19 cellular contexts compared by ENCODE assay signal in genomic region chr21:40662889-40663288, GRCh38.
DNase-seq lines count a peak whose midpoint lies in the region; ATAC-seq, FAIRE-seq and TF ChIP-seq lines count a peak whose summit lies in the region.
"Had no signal": no experiment of that assay in that cellular context is flagged by ENCODE, and none has a peak within 500 bp of the region (broad histone marks: within the 10 kb centered on the region; RNA-seq: fewer than 3 reads in every experiment).

No MANE protein-coding gene starts in this region.

- H3K36me3 ChIP-seq in HEK293 (ENCODE audit: control insufficient read depth in 2 of 2, insufficient read depth in 1 of 2, low read length in 2 of 2) (no peaks in the 10 kb centered on the region), H1 (ENCODE audit: control insufficient read depth in 2 of 4, insufficient read depth in 4 of 4, low read length in 3 of 4) (no peaks in the 10 kb centered on the region), upper lobe of right lung (no peaks in the 10 kb centered on the region), breast epithelium (no peaks in the 10 kb centered on the region)

- no peak for TF ChIP-seq CTCF in HEK293 (tag by site-specific recombination; IDR thresholded peaks at IDR 0.05)
- TF ChIP-seq CTCF in H1 (IDR thresholded peaks at IDR 0.05; ENCODE audit: control extremely low read depth in 1 of 3, insufficient read depth in 1 of 3, low read depth in 1 of 3, low read length in 3 of 3) = no peak
- no peak for TF ChIP-seq CTCF in upper lobe of right lung (IDR thresholded peaks at IDR 0.05)
- TF ChIP-seq CTCF in breast epithelium (IDR thresholded peaks at IDR 0.05) = no peak

- no peaks in the 10 kb centered on the region for H3K36me3 Mint-ChIP-seq in activated naive CD8-positive, alpha-beta T cell treated with anti-CD3 and anti-CD28 coated beads, Interleukin-2, amount 50 U/mL, for 24 hours (ENCODE audit: low read depth)
- no peaks in the 10 kb centered on the region for H3K36me3 Mint-ChIP-seq in activated naive CD8-positive, alpha-beta T cell treated with anti-CD3 and anti-CD28 coated beads for 36 hours
- H3K36me3 Mint-ChIP-seq: CD14-positive monocyte; CD4-positive, alpha-beta memory T cell; IgD-negative memory B cell had no signal

- no peak overlapping the region for H3K14ac ChIP-seq in H1 (ENCODE audit: insufficient read length)

- H3K4me3 Mint-ChIP-seq in activated naive CD8-positive, alpha-beta T cell treated with anti-CD3 and anti-CD28 coated beads, Interleukin-2, amount 50 U/mL, for 24 hours = no peak overlapping the region
- H3K4me3 Mint-ChIP-seq in activated naive CD8-positive, alpha-beta T cell treated with anti-CD3 and anti-CD28 coated beads for 36 hours = no peak overlapping the region
- H3K4me3 Mint-ChIP-seq: CD14-positive monocyte; CD4-positive, alpha-beta memory T cell; GM23338; IgD-negative memory B cell had no signal

- H3K23me2 ChIP-seq in H1 (ENCODE audit: low read depth, low read length) = no peaks in the 10 kb centered on the region

- H4K20me1 ChIP-seq in H1 (replicated peaks in 1 of 2; ENCODE audit: control insufficient read depth in 1 of 2, insufficient read depth in 2 of 2, low read length in 2 of 2) = no peaks in the 10 kb centered on the region

- peak overlapping the region; percentile 51 for H4K91ac ChIP-seq in H1 (replicated peaks; ENCODE audit: insufficient read length, low read length)

- no peak overlapping the region for H3K4ac ChIP-seq in H1 (replicated peaks; ENCODE audit: insufficient read length, low read depth, low read length)

- CTCF ChIA-PET in HEK293 (lab: Yijun Ruan, JAX) = interaction anchor here (0.7 kb wide), 1 partner anchor 40 kb away, joined by 3 read pairs; no protein-coding TSS in a partner anchor
- CTCF ChIA-PET in H1 (lab: Charles Lee; ENCODE audit: partially characterized antibody) = no interaction called here

- peaks cover 4% of the 10 kb centered on the region for H3K9me3 Mint-ChIP-seq in activated naive CD8-positive, alpha-beta T cell treated with anti-CD3 and anti-CD28 coated beads, Interleukin-2, amount 50 U/mL, for 24 hours
- no peaks in the 10 kb centered on the region for H3K9me3 Mint-ChIP-seq in activated naive CD8-positive, alpha-beta T cell treated with anti-CD3 and anti-CD28 coated beads for 36 hours

- TF ChIP-seq EP300 in H1 (IDR thresholded peaks at IDR 0.05; ENCODE audit: borderline replicate concordance in 1 of 2, low read depth in 2 of 2, low read length in 2 of 2) = no peak

- TF ChIP-seq POLR2A in H1 (IDR thresholded peaks at IDR 0.05; ENCODE audit: control extremely low read depth in 1 of 2, low read depth in 2 of 2, low read length in 2 of 2) = no peak
- no peak for TF ChIP-seq POLR2A in breast epithelium (IDR thresholded peaks at IDR 0.05)

- no peak overlapping the region for H2BK20ac ChIP-seq in H1 (ENCODE audit: low read length)

- peak overlapping the region; percentile 7; the same call in 1 of the 2 replicates for H2BK5ac ChIP-seq in H1 (ENCODE audit: low read depth, low read length)

- no peak overlapping the region for H3K4me2 ChIP-seq in H1 (ENCODE audit: insufficient read depth in 1 of 2, low read depth in 2 of 2, low read length in 2 of 2)
- H3K4me2 ChIP-seq: A549, GM23338 had no signal

- no peak for DNase-seq in activated naive CD8-positive, alpha-beta T cell treated with anti-CD3 and anti-CD28 coated beads, Interleukin-2, amount 50 U/mL, for 24 hours
- no peak for DNase-seq in activated naive CD8-positive, alpha-beta T cell treated with anti-CD3 and anti-CD28 coated beads for 36 hours
- DNase-seq in H1 (ENCODE audit: low read depth in 1 of 2, low spot score in 2 of 2) (no peak), upper lobe of right lung (no peak), C1 segment of cervical spinal cord (lab: John Stamatoyannopoulos, UW) (no peak), breast epithelium (ENCODE audit: low spot score in 2 of 2) (no peak)
- DNase-seq: AML-193; CD4-positive, alpha-beta memory T cell; DMS153; DMS79; GF-D8; H9; KBM-7 had no signal

- H3K27me3 ChIP-seq in H1 (replicated peaks in 1 of 4; ENCODE audit: control insufficient read depth in 3 of 4, extremely low read depth in 1 of 4, insufficient read depth in 3 of 4, low read length in 3 of 4) (no peaks in the 10 kb centered on the region), upper lobe of right lung (no peaks in the 10 kb centered on the region), breast epithelium (no peaks in the 10 kb centered on the region)

- no peak for TF ChIP-seq RAD21 in H1 (IDR thresholded peaks at IDR 0.05 in 1 of 2, conservative IDR thresholded peaks at IDR 0.05 in 1 of 2; ENCODE audit: low read depth in 2 of 2, low read length in 2 of 2)

- no peak overlapping the region for H2BK120ac ChIP-seq in H1 (replicated peaks; ENCODE audit: low read depth, low read length)

- H3K56ac ChIP-seq in H1 (replicated peaks; ENCODE audit: insufficient read length, low read depth, low read length) = no peak overlapping the region

- peak overlapping the region; percentile 84; the same call in 1 of the 2 replicates for H2BK15ac ChIP-seq in H1 (ENCODE audit: low read length)

- H3K9ac ChIP-seq in H1 (replicated peaks in 1 of 4; ENCODE audit: extremely low read depth in 1 of 4, low read depth in 3 of 4, low read length in 3 of 4) = no peak overlapping the region

- POLR2A ChIA-PET in HEK293 (lab: Yijun Ruan, JAX) = no interaction called here
- POLR2A ChIA-PET in H1 (lab: Charles Lee; ENCODE audit: partially characterized antibody) = no interaction called here

- H3K79me1 ChIP-seq in H1 (ENCODE audit: low read depth, low read length) = no peaks in the 10 kb centered on the region

- H3K18ac ChIP-seq in H1 (ENCODE audit: extremely low read depth, low read length) = no peak overlapping the region

- no peak overlapping the region for H3K4me3 ChIP-seq in HEK293 (ENCODE audit: low read depth, low read length)
- H3K4me3 ChIP-seq in H1 (ENCODE audit: extremely low read depth in 1 of 4, insufficient read depth in 2 of 4, low read depth in 3 of 4, low read length in 4 of 4) = no peak overlapping the region
- H3K4me3 ChIP-seq in upper lobe of right lung = no peak overlapping the region
- H3K4me3 ChIP-seq in breast epithelium = no peak overlapping the region
- H3K4me3 ChIP-seq: A549, GM23338 had no signal

- no peak overlapping the region for H3K27ac ChIP-seq in HEK293 (ENCODE audit: extremely low read depth, low read depth, low read length)
- H3K27ac ChIP-seq in H1 (ENCODE audit: low read depth, low read length) = no peak overlapping the region
- no peak overlapping the region for H3K27ac ChIP-seq in upper lobe of right lung
- no peak overlapping the region for H3K27ac ChIP-seq in breast epithelium
- H3K27ac ChIP-seq: 22Rv1, A549 had no signal

- H3K27me3 Mint-ChIP-seq in activated naive CD8-positive, alpha-beta T cell treated with anti-CD3 and anti-CD28 coated beads, Interleukin-2, amount 50 U/mL, for 24 hours = peaks cover 2% of the 10 kb centered on the region
- H3K27me3 Mint-ChIP-seq in activated naive CD8-positive, alpha-beta T cell treated with anti-CD3 and anti-CD28 coated beads for 36 hours = peaks cover 7% of the 10 kb centered on the region
- H3K27me3 Mint-ChIP-seq: CD4-positive, alpha-beta memory T cell; IgD-negative memory B cell had no signal

- no peak overlapping the region; the same call in 1 of the 2 replicates for H2BK12ac ChIP-seq in H1 (ENCODE audit: low read depth, low read length)

- FAIRE-seq in H1 (lab: Jason Lieb, UNC) = no peak
- FAIRE-seq: A549 had no signal

- H3K79me2 ChIP-seq in H1 (ENCODE audit: control insufficient read depth in 1 of 2, insufficient read depth in 2 of 2, low read length in 2 of 2) = no peaks in the 10 kb centered on the region

- no peaks in the 10 kb centered on the region for H3K4me1 Mint-ChIP-seq in activated naive CD8-positive, alpha-beta T cell treated with anti-CD3 and anti-CD28 coated beads, Interleukin-2, amount 50 U/mL, for 24 hours
- no peaks in the 10 kb centered on the region for H3K4me1 Mint-ChIP-seq in activated naive CD8-positive, alpha-beta T cell treated with anti-CD3 and anti-CD28 coated beads for 36 hours
- H3K4me1 Mint-ChIP-seq: CD14-positive monocyte; CD4-positive, alpha-beta memory T cell; GM23338; IgD-negative memory B cell had no signal

- no peak overlapping the region for H4K8ac ChIP-seq in H1 (ENCODE audit: extremely low read depth, insufficient read depth, low read length)

- no peak overlapping the region for H3K27ac Mint-ChIP-seq in activated naive CD8-positive, alpha-beta T cell treated with anti-CD3 and anti-CD28 coated beads, Interleukin-2, amount 50 U/mL, for 24 hours
- no peak overlapping the region for H3K27ac Mint-ChIP-seq in activated naive CD8-positive, alpha-beta T cell treated with anti-CD3 and anti-CD28 coated beads for 36 hours
- H3K27ac Mint-ChIP-seq: CD14-positive monocyte; CD4-positive, alpha-beta memory T cell; GM23338; H9; IgD-negative memory B cell had no signal

- H3K4me1 ChIP-seq in HEK293 (ENCODE audit: control insufficient read depth, insufficient read depth, low read length) = 0 out of 2 replicates have a peak, but pooled peaks cover 3% of the 10 kb centered on the region
- H3K4me1 ChIP-seq in H1 (replicated peaks in 1 of 4; ENCODE audit: control insufficient read depth in 3 of 4, insufficient read depth in 4 of 4, low read length in 3 of 4) = no peaks in the 10 kb centered on the region
- H3K4me1 ChIP-seq in upper lobe of right lung = no peaks in the 10 kb centered on the region
- no peaks in the 10 kb centered on the region for H3K4me1 ChIP-seq in breast epithelium
- H3K4me1 ChIP-seq: A549 had no signal

- no peak overlapping the region for H3K23ac ChIP-seq in H1 (ENCODE audit: insufficient read length)

- H2AK5ac ChIP-seq in H1 (ENCODE audit: low read depth, low read length) = no peak overlapping the region

- no peaks in the 10 kb centered on the region for H3K9me3 ChIP-seq in HEK293 (ENCODE audit: control insufficient read depth, insufficient read depth, low read depth, low read length)
- no peaks in the 10 kb centered on the region for H3K9me3 ChIP-seq in H1 (ENCODE audit: insufficient read depth in 2 of 2, low read depth in 1 of 2, low read length in 1 of 2)
- H3K9me3 ChIP-seq in upper lobe of right lung = no peaks in the 10 kb centered on the region
- H3K9me3 ChIP-seq in breast epithelium = no peaks in the 10 kb centered on the region
- H3K9me3 ChIP-seq: A549 had no signal

- no peak overlapping the region for H4K5ac ChIP-seq in H1 (ENCODE audit: insufficient read length, low read depth, low read length)

- ATAC-seq in activated naive CD8-positive, alpha-beta T cell treated with anti-CD3 and anti-CD28 coated beads, Interleukin-2, amount 50 U/mL, for 24 hours = peak; percentile 40
- peak; percentile 19 for ATAC-seq in upper lobe of right lung
- ATAC-seq: A549, GM23338 had no signal

- 97% methylated on average over 2 of the region's 2 CpGs; no CpG with 5 or more reads in 1 of the 2 experiments for WGBS in H1 (ENCODE audit: extremely low coverage in 1 of 2, insufficient coverage in 1 of 2, insufficient read length in 1 of 2, insufficient replicate concordance in 2 of 2, low coverage in 1 of 2, low lambda C conversion rate in 2 of 2, missing lambda C conversion rate in 1 of 2), 2 experiments

- intact Hi-C loops in upper lobe of right lung (cut with DNase I) (no loop called here), breast epithelium (cut with DNase I; ENCODE audit: low total_unique reads) (no loop called here)

- H2AFZ ChIP-seq in H1 (ENCODE audit: low read length) = no peak overlapping the region
- H2AFZ ChIP-seq: GM23338 had no signal

TF ChIP-seq in HEK293, 187 proteins besides CTCF, POLR2A, EP300 and RAD21 (continues in another document):
- no peak for TF ChIP-seq ZNF624 (tag by site-specific recombination; IDR thresholded peaks at IDR 0.05)
